In genomic region chr12:57111046-57111698, GRCh38 we compare ENCODE assay signal across 8 cellular contexts. TPM values are rescaled to one million over a fixed set of nuclear protein-coding genes. Genes with fewer than 3 reads are reported as not detected.
DNase-seq lines count a peak whose midpoint lies in the region; ATAC-seq and TF ChIP-seq lines count a peak whose summit lies in the region.

Gene STAT6 (minus strand): TSS chr12:57111362. CDS start chr12:57108278, 3,084 bp downstream.

- no peaks in the 10 kb centered on the region for H3K27me3 ChIP-seq in tibial artery

- DNase-seq in AG04449 (ENCODE audit: low read depth, low spot score): no peak
- peak; percentile 82 for DNase-seq in RPMI7951 (ENCODE audit: low read depth)
- peak; percentile 31 for DNase-seq in activated gamma-delta T cell (lab: John Stamatoyannopoulos, UW)
- peak; percentile 76 for DNase-seq in foreskin melanocyte
- peak; percentile 62 for DNase-seq in omental fat pad (ENCODE audit: low spot score)
- peak; percentile 93 to 94 for DNase-seq in tibial artery

- H3K27ac ChIP-seq in tibial artery: peak within 1 kb of the TSS; percentile 96 to 99

- peak within 1 kb of the TSS; percentile 73 for H3K4me3 ChIP-seq in AG04449 (ENCODE audit: low read depth, low read length)
- H3K4me3 ChIP-seq in tibial artery: peak within 1 kb of the TSS; percentile 65 to 74

- ATAC-seq in GM18907 (IDR thresholded peaks at IDR 0.05; ENCODE audit: unreplicated experiment) (peak; percentile 60), HG03280 (IDR thresholded peaks at IDR 0.05; ENCODE audit: unreplicated experiment) (peak; percentile 42), omental fat pad (ENCODE audit: low FRiP score) (peak; percentile 50)

- H3K9me3 ChIP-seq in tibial artery: no peaks in the 10 kb centered on the region

- CTCF ChIA-PET in AG04449 (lab: Yijun Ruan, JAX): interaction anchor here (0.7 to 13.0 kb wide), 29 partner anchors 13 to 360 kb away, joined by 3 to 218 read pairs (median 11); partner anchors contain the start of genes LRP1, NAB2, NEMP1 and STAC3

- POLR2A ChIA-PET in AG04449 (lab: Yijun Ruan, JAX): interaction anchor here (0.6 to 7.7 kb wide), 18 partner anchors 13 to 348 kb away, joined by 3 to 81 read pairs (median 5); partner anchors contain the start of genes LRP1, NAB2, NEMP1 and SHMT2

- peaks cover 4 to 39% (median 31%) of the 10 kb centered on the region in 4 donors for H3K4me1 ChIP-seq in tibial artery

- intact Hi-C loops in tibial artery (cut with DNase I; ENCODE audit: low total_unique reads): loop anchor here (2.0 kb wide), 2 partner anchors 16 to 42 kb away; no protein-coding TSS in a partner anchor

- TF ChIP-seq CTCF in AG04449 (IDR thresholded peaks at IDR 0.05; ENCODE audit: insufficient read depth, low read length, missing control alignments): no peak
- TF ChIP-seq CTCF in omental fat pad (IDR thresholded peaks at IDR 0.05): no peak
- no peak for TF ChIP-seq CTCF in tibial artery (IDR thresholded peaks at IDR 0.05)

- peaks cover 20 to 24% (median 21%) of the 10 kb centered on the region in 3 donors for H3K36me3 ChIP-seq in tibial artery

RNA-seq across cellular contexts. Expression of gene STAT6, which starts in this region (rescaled TPM):
- 29.4 and 33.0 TPM in 2 replicates for total RNA-seq in RPMI7951 (2014; rRNA removed; shearing (Covaris generic))
- total RNA-seq in omental fat pad: 100 to 1,000 TPM; 112 to 234 (median 124) TPM
